ENCODE assay signal across 3 cellular contexts in genomic region chr7:100781255-100781654, GRCh38.
A peak's percentile ranks its signal among the peaks of the same experiment; 100 is the strongest.
TF ChIP-seq lines count a peak whose summit lies in the region.

No MANE protein-coding gene starts in this region.

TF ChIP-seq in GM23338, 12 proteins besides CTCF, POLR2A, EP300 and RAD21 (continues in another document):
- TF ChIP-seq EZH2phosphoT487 (IDR thresholded peaks at IDR 0.05; ENCODE audit: unreplicated experiment), result no peak
- TF ChIP-seq ZNF114 (CRISPR knock-in tag; IDR thresholded peaks at IDR 0.05), result no peak
- TF ChIP-seq STAT1 (IDR thresholded peaks at IDR 0.05; ENCODE audit: unreplicated experiment), result no peak
- TF ChIP-seq CREB1 (CRISPR knock-in tag; IDR thresholded peaks at IDR 0.05; ENCODE audit: low read depth), result no peak
- TF ChIP-seq, protein P1, sequence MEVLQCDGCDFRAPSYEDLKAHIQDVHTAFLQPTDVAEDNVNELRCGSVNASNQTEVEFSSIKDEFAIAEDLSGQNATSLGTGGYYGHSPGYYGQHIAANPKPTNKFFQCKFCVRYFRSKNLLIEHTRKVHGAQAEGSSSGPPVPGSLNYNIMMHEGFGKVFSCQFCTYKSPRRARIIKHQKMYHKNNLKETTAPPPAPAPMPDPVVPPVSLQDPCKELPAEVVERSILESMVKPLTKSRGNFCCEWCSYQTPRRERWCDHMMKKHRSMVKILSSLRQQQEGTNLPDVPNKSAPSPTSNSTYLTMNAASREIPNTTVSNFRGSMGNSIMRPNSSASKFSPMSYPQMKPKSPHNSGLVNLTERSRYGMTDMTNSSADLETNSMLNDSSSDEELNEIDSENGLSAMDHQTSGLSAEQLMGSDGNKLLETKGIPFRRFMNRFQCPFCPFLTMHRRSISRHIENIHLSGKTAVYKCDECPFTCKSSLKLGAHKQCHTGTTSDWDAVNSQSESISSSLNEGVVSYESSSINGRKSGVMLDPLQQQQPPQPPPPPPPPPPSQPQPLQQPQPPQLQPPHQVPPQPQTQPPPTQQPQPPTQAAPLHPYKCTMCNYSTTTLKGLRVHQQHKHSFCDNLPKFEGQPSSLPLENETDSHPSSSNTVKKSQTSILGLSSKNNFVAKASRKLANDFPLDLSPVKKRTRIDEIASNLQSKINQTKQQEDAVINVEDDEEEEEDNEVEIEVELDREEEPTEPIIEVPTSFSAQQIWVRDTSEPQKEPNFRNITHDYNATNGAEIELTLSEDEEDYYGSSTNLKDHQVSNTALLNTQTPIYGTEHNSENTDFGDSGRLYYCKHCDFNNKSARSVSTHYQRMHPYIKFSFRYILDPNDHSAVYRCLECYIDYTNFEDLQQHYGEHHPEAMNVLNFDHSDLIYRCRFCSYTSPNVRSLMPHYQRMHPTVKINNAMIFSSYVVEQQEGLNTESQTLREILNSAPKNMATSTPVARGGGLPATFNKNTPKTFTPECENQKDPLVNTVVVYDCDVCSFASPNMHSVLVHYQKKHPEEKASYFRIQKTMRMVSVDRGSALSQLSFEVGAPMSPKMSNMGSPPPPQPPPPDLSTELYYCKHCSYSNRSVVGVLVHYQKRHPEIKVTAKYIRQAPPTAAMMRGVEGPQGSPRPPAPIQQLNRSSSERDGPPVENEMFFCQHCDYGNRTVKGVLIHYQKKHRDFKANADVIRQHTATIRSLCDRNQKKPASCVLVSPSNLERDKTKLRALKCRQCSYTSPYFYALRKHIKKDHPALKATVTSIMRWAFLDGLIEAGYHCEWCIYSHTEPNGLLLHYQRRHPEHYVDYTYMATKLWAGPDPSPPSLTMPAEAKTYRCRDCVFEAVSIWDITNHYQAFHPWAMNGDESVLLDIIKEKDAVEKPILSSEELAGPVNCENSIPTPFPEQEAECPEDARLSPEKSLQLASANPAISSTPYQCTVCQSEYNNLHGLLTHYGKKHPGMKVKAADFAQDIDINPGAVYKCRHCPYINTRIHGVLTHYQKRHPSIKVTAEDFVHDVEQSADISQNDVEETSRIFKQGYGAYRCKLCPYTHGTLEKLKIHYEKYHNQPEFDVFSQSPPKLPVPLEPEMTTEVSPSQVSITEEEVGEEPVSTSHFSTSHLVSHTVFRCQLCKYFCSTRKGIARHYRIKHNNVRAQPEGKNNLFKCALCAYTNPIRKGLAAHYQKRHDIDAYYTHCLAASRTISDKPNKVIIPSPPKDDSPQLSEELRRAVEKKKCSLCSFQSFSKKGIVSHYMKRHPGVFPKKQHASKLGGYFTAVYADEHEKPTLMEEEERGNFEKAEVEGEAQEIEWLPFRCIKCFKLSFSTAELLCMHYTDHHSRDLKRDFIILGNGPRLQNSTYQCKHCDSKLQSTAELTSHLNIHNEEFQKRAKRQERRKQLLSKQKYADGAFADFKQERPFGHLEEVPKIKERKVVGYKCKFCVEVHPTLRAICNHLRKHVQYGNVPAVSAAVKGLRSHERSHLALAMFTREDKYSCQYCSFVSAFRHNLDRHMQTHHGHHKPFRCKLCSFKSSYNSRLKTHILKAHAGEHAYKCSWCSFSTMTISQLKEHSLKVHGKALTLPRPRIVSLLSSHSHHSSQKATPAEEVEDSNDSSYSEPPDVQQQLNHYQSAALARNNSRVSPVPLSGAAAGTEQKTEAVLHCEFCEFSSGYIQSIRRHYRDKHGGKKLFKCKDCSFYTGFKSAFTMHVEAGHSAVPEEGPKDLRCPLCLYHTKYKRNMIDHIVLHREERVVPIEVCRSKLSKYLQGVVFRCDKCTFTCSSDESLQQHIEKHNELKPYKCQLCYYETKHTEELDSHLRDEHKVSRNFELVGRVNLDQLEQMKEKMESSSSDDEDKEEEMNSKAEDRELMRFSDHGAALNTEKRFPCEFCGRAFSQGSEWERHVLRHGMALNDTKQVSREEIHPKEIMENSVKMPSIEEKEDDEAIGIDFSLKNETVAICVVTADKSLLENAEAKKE (CRISPR knock-in tag; IDR thresholded peaks at IDR 0.05), result no peak

TF ChIP-seq in IMR-90, 13 proteins besides CTCF, POLR2A, EP300 and RAD21:
- TF ChIP-seq SMC3 (IDR thresholded peaks at IDR 0.05; ENCODE audit: low read depth, low read length) (no peak), CHD1 (IDR thresholded peaks at IDR 0.05; ENCODE audit: low read depth, low read length) (no peak), MXI1 (IDR thresholded peaks at IDR 0.05; ENCODE audit: borderline replicate concordance, low read depth, low read length) (no peak), BHLHE40 (IDR thresholded peaks at IDR 0.05; ENCODE audit: low read depth, low read length) (no peak), MAFK (IDR thresholded peaks at IDR 0.05; ENCODE audit: low read depth, low read length) (no peak), MAZ (IDR thresholded peaks at IDR 0.05; ENCODE audit: borderline replicate concordance, low read depth, low read length) (no peak), USF2 (IDR thresholded peaks at IDR 0.05; ENCODE audit: low read depth, low read length) (no peak), CEBPB (IDR thresholded peaks at IDR 0.05; ENCODE audit: low read depth, low read length) (no peak), NFE2L2 (IDR thresholded peaks at IDR 0.05; ENCODE audit: low read depth, low read length) (no peak), RFX5 (IDR thresholded peaks at IDR 0.05; ENCODE audit: low read depth, low read length) (no peak), FOS (IDR thresholded peaks at IDR 0.05; ENCODE audit: low read depth, low read length) (no peak), RCOR1 (IDR thresholded peaks at IDR 0.05; ENCODE audit: insufficient replicate concordance, low read length) (no peak)
- TF ChIP-seq, protein P2, sequence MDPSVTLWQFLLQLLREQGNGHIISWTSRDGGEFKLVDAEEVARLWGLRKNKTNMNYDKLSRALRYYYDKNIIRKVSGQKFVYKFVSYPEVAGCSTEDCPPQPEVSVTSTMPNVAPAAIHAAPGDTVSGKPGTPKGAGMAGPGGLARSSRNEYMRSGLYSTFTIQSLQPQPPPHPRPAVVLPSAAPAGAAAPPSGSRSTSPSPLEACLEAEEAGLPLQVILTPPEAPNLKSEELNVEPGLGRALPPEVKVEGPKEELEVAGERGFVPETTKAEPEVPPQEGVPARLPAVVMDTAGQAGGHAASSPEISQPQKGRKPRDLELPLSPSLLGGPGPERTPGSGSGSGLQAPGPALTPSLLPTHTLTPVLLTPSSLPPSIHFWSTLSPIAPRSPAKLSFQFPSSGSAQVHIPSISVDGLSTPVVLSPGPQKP (IDR thresholded peaks at IDR 0.05; ENCODE audit: borderline replicate concordance, low read depth, low read length), result no peak

TF ChIP-seq in K562, 482 proteins besides CTCF, POLR2A, EP300 and RAD21:
- TF ChIP-seq KHSRP (IDR thresholded peaks at IDR 0.05) (no peak), KAT8 (IDR thresholded peaks at IDR 0.05; ENCODE audit: low read depth) (no peak), BHLHE40 (IDR thresholded peaks at IDR 0.05; ENCODE audit: low read length) (0 out of 2 replicates have a peak, but pooled peaks have one; percentile 7)
